Comparison of ENCODE assay signal across 8 cellular contexts in the genomic region with DNA sequence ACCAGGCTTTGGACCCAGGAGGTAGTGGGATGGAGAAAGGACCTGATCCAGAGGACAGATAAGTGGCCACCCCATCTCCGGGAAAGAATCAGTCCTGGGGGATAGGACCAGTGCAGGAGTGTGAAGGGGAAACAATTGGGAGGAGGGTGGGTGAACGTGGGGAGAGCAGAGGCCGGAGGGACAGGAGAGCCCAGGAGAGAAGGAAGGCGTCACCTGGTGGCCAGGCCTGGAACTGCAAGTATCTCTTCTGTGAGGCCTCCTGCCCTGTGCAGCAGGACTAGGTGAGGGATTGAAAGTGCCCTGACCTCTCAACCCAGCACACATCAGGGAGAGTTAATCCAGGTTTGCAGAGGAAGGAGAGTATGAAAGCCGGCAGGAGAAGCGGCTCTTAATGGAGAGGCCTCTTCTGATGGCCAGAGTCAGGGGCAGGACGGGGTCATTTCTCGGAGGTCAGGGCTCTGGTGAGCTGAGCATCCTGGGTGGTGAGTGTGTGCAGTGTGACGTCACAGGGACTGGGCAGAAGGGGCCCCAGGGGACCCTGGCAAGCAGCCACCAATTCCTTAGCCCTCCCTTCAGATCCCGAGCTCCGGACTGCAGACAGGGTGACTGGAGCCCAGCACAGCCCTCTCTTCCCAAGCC. TPM values are rescaled to one million over a fixed set of nuclear protein-coding genes. Genes with fewer than 3 reads are reported as not detected.
A peak's percentile ranks its signal among the peaks of the same experiment; 100 is the strongest.
DNase-seq lines count a peak whose midpoint lies in the region; ATAC-seq and TF ChIP-seq lines count a peak whose summit lies in the region.

No MANE protein-coding gene starts in this region.

- H3K4ac ChIP-seq in IMR-90 (ENCODE audit: low read depth, low read length): no peak overlapping the region

- H2BK5ac ChIP-seq in IMR-90 (ENCODE audit: low read depth, low read length, poor library complexity, severe bottlenecking): no peak overlapping the region

- H2BK120ac ChIP-seq in IMR-90 (ENCODE audit: low read depth, low read length): no peak overlapping the region

- TF ChIP-seq POLR2A in IMR-90 (IDR thresholded peaks at IDR 0.05; ENCODE audit: low read depth, low read length) (no peak), stomach (IDR thresholded peaks at IDR 0.05) (no peak)

- peak; percentile 85 for TF ChIP-seq RAD21 in IMR-90 (IDR thresholded peaks at IDR 0.05; ENCODE audit: low read length)

- no peak overlapping the region for H4K5ac ChIP-seq in IMR-90 (ENCODE audit: low read depth, low read length)

- H3K9me3 ChIP-seq in IMR-90 (ENCODE audit: control insufficient read depth, insufficient read depth, low read length): no peaks in the 10 kb centered on the region
- H3K9me3 ChIP-seq in PC-9 (ENCODE audit: insufficient read depth, low read depth): no peaks in the 10 kb centered on the region
- H3K9me3 ChIP-seq in stomach: no peaks in the 10 kb centered on the region

- peak overlapping the region; percentile 55 for H3K27ac Mint-ChIP-seq in neural crest cell (ENCODE audit: unreplicated experiment)

- H3K4me2 ChIP-seq in IMR-90 (ENCODE audit: low read depth, low read length): no peak overlapping the region
- H3K4me2 ChIP-seq in PC-9: no peak overlapping the region

- no peak overlapping the region for H2BK15ac ChIP-seq in IMR-90 (ENCODE audit: low read depth, low read length)

- ATAC-seq in IMR-90 (ENCODE audit: low read depth) (peak; percentile 99), HG02884 (IDR thresholded peaks at IDR 0.05; ENCODE audit: unreplicated experiment) (no peak)

- H4K8ac ChIP-seq in IMR-90 (ENCODE audit: low read depth in 2 of 2, low read length in 2 of 2): no peak overlapping the region

- no peak for TF ChIP-seq EP300 in stomach (IDR thresholded peaks at IDR 0.05)

- H4K20me1 ChIP-seq in IMR-90 (ENCODE audit: insufficient read depth, low read length) (no peaks in the 10 kb centered on the region), PC-9 (ENCODE audit: insufficient read depth) (no peaks in the 10 kb centered on the region)

- in situ Hi-C loops in IMR-90 (cut with MboI; ENCODE audit: low sequenced_read_pairs): no loop called here

- no peak overlapping the region for H3K9ac ChIP-seq in IMR-90 (ENCODE audit: low read depth, low read length)

- H3K36me3 ChIP-seq in IMR-90 (ENCODE audit: control insufficient read depth, insufficient read depth, low read length) (no peaks in the 10 kb centered on the region), PC-9 (ENCODE audit: low read depth) (no peaks in the 10 kb centered on the region), stomach (no peaks in the 10 kb centered on the region)

- H2AFZ ChIP-seq in IMR-90 (replicated peaks; ENCODE audit: low read length, poor library complexity): peak overlapping the region; percentile 83
- H2AFZ ChIP-seq in PC-9: no peak overlapping the region

- no peaks in the 10 kb centered on the region for H3K79me2 ChIP-seq in PC-9 (ENCODE audit: low read depth)

- dilution Hi-C loops in IMR-90 (cut with HindIII; ENCODE audit: low sequenced_read_pairs, unreplicated experiment): no loop called here

- H3K4me1 ChIP-seq in IMR-90 (ENCODE audit: control insufficient read depth, insufficient read depth, low read length) (no peaks in the 10 kb centered on the region), PC-9 (replicated peaks; ENCODE audit: insufficient read depth) (no peaks in the 10 kb centered on the region), stomach (peaks cover 6 to 20% (median 10%) of the 10 kb centered on the region in 4 donors)

- H2AK5ac ChIP-seq in IMR-90 (ENCODE audit: low read depth, low read length): no peak overlapping the region

- TF ChIP-seq CTCF in IMR-90 (conservative IDR thresholded peaks at IDR 0.05; ENCODE audit: low read depth, low read length): peak; percentile 87
- TF ChIP-seq CTCF in PC-9 (conservative IDR thresholded peaks at IDR 0.05): peak; percentile 95
- TF ChIP-seq CTCF in neural crest cell (conservative IDR thresholded peaks at IDR 0.05): peak; percentile 91
- peak in 6 of 7 experiments; percentile 66 to 97 (median 94) for TF ChIP-seq CTCF in stomach (IDR thresholded peaks at IDR 0.05)

- no peak overlapping the region for H3K4me3 Mint-ChIP-seq in neural crest cell

- no peak overlapping the region for H3K23ac ChIP-seq in IMR-90 (ENCODE audit: low read depth, low read length)

- H4K91ac ChIP-seq in IMR-90 (ENCODE audit: insufficient read depth, low read depth, low read length): no peak overlapping the region

- H3K27ac ChIP-seq in IMR-90 (ENCODE audit: insufficient read depth, low read length): no peak overlapping the region
- no peak overlapping the region for H3K27ac ChIP-seq in PC-9
- H3K27ac ChIP-seq in stomach: no peak overlapping the region

- intact Hi-C loops in IMR-90 (cut with micrococcal nuclease): loop anchor here (1.0 to 5.0 kb wide), 3 partner anchors 60 to 436 kb away; no protein-coding TSS in a partner anchor
- intact Hi-C loops in PC-9 (cut with micrococcal nuclease; ENCODE audit: unreplicated experiment): loop anchor here (1.0 to 5.0 kb wide), 4 partner anchors 23 to 154 kb away; no protein-coding TSS in a partner anchor
- intact Hi-C loops in stomach (cut with DNase I; ENCODE audit: low total_unique reads): no loop called here

- peak overlapping the region; percentile 81 for H2AK9ac ChIP-seq in IMR-90 (replicated peaks; ENCODE audit: low read depth, low read length, poor library complexity)

- no peaks in the 10 kb centered on the region for H3K9me3 Mint-ChIP-seq in neural crest cell

- no peak overlapping the region for H3K56ac ChIP-seq in IMR-90 (ENCODE audit: extremely low read depth, insufficient read depth, low read length)

- H3K9me1 ChIP-seq in IMR-90 (ENCODE audit: insufficient read depth, low read length): no peaks in the 10 kb centered on the region

- H3K79me1 ChIP-seq in IMR-90 (ENCODE audit: low read depth in 1 of 2, low read length in 2 of 2): no peaks in the 10 kb centered on the region

- H2BK20ac ChIP-seq in IMR-90 (ENCODE audit: low read depth, low read length): no peak overlapping the region

- H3K4me3 ChIP-seq in IMR-90 (ENCODE audit: insufficient read depth, low read depth, low read length): no peak overlapping the region
- H3K4me3 ChIP-seq in PC-9: no peak overlapping the region
- H3K4me3 ChIP-seq in stomach: no peak overlapping the region

- peaks cover 58% of the 10 kb centered on the region for H3K27me3 ChIP-seq in IMR-90 (ENCODE audit: control insufficient read depth, insufficient read depth, low read length)
- peaks cover 9% of the 10 kb centered on the region; the same call in 1 of the 2 replicates for H3K27me3 ChIP-seq in PC-9 (ENCODE audit: insufficient read depth, low read depth)
- H3K27me3 ChIP-seq in stomach: peaks cover 0 to 10% (median 0%) of the 10 kb centered on the region in 3 donors

- CTCF ChIA-PET in IMR-90 (lab: Yijun Ruan, JAX) (interaction anchor here (0.8 to 1.5 kb wide), 3 partner anchors 24 to 61 kb away, joined by 3 to 8 read pairs (median 3); no protein-coding TSS in a partner anchor), PC-9 (lab: Charles Lee) (interaction anchor here (0.6 kb wide), 2 partner anchors 27 to 46 kb away, joined by 5 to 8 read pairs; no protein-coding TSS in a partner anchor)

- H3K18ac ChIP-seq in IMR-90 (ENCODE audit: low read depth, low read length): no peak overlapping the region

- POLR2A ChIA-PET in IMR-90 (lab: Charles Lee; ENCODE audit: unreplicated experiment): no interaction called here
- POLR2A ChIA-PET in PC-9 (lab: Charles Lee; ENCODE audit: unreplicated experiment): no interaction called here

- H3K9me2 ChIP-seq in PC-9 (ENCODE audit: insufficient read depth): no peaks in the 10 kb centered on the region

- no CpG with 5 or more reads among the region's 11 CpGs for WGBS in IMR-90 (ENCODE audit: extremely low coverage in 2 of 2, insufficient read length in 1 of 2), 2 experiments
- WGBS in stomach, 5 donors: 26 to 37% (median 33%) methylated on average over 11 of the region's 11 CpGs

- BruUV-seq in IMR-90 (replicated peaks; lab: Mats Ljungman, UMichigan): no TSS peak
- BruUV-seq in PC-9 (replicated peaks; lab: Mats Ljungman, UMichigan): no TSS peak

- no peak overlapping the region for H3K14ac ChIP-seq in IMR-90 (replicated peaks; ENCODE audit: low read depth, low read length)

- H3K4me1 Mint-ChIP-seq in neural crest cell: peaks cover 4% of the 10 kb centered on the region

- H3K27me3 Mint-ChIP-seq in neural crest cell (ENCODE audit: low read depth): peaks cover 6% of the 10 kb centered on the region

- peak; percentile 83 for DNase-seq in DMS53 treated with DMSO at 0.1 percent for 48 hours (lab: John Stamatoyannopoulos, UW; ENCODE audit: unreplicated experiment)
- peak; percentile 68 for DNase-seq in IMR-90
- DNase-seq in PC-9: peak; percentile 67 to 84
- peak; percentile 84 to 86 for DNase-seq in activated T-cell treated with anti-CD3 and anti-CD28 coated beads, Interleukin-2, amount 50 U/mL, for 48 hours
- peak; percentile 68 for DNase-seq in fibroblast of peridontal ligament (ENCODE audit: extremely low read depth)
- DNase-seq in neural crest cell (ENCODE audit: low read depth, low spot score): peak; percentile 93
- DNase-seq in stomach: peak; percentile 92

- no peaks in the 10 kb centered on the region for H3F3A ChIP-seq in PC-9 (ENCODE audit: insufficient read depth, low read depth)

- H3K36me3 Mint-ChIP-seq in neural crest cell (ENCODE audit: low read depth): no peaks in the 10 kb centered on the region

TF ChIP-seq in IMR-90, 13 proteins besides CTCF, POLR2A, EP300 and RAD21 (continues in another document):
- TF ChIP-seq RCOR1 (IDR thresholded peaks at IDR 0.05; ENCODE audit: insufficient replicate concordance, low read length): no peak

RNA-seq across cellular contexts. Expression of gene LAD1, which starts 9.2 kb away (rescaled TPM):
- total RNA-seq in IMR-90 (2012; rRNA removed) (under 0.01 TPM in 1 of 2 replicates, not detected in the other), PC-9 (2021) (54.7 and 61.6 TPM in 2 replicates), neural crest cell (not detected in 2 replicates), stomach (100 to 1,000 TPM in 1 of 5 donors, 10 to 100 TPM in 4; 23.7 to 151 (median 46.6) TPM)
- polyA plus RNA-seq in IMR-90 (2012; rRNA removed) (0.07 and 0.09 TPM in 2 replicates), stomach (10 to 100 TPM; 50.4 to 74.4 (median 51.4) TPM)
- 0.02 TPM in 1 of 2 replicates, not detected in the other for polyA plus RNA-seq in IMR-90 (2012; cell fraction: cytosol; rRNA removed)
- polyA plus RNA-seq in IMR-90 (2012; cell fraction: nucleus; rRNA removed; ENCODE audit: low replicate concordance): 0.08 and 0.29 TPM in 2 replicates

RNA-seq across cellular contexts. Expression of gene TNNI1, which starts 13.2 kb away (rescaled TPM):
- total RNA-seq in IMR-90 (2012; rRNA removed) (not detected in 2 replicates), PC-9 (2021) (not detected in 2 replicates), neural crest cell (0.30 and 0.93 TPM in 2 replicates), stomach (not detected)
- polyA plus RNA-seq in IMR-90 (2012; rRNA removed) (not detected in 2 replicates), stomach (1 to 10 TPM in 1 of 3 donors, under 1 TPM in 1, not detected in 1; 0.33 to 6.1 TPM)
- 0.02 TPM in 1 of 2 replicates, not detected in the other for polyA plus RNA-seq in IMR-90 (2012; cell fraction: cytosol; rRNA removed)
- polyA plus RNA-seq in IMR-90 (2012; cell fraction: nucleus; rRNA removed; ENCODE audit: low replicate concordance): 0.20 and 0.45 TPM in 2 replicates

RNA-seq across cellular contexts. Expression of gene TNNT2, which starts 30.8 kb away (rescaled TPM):
- total RNA-seq in IMR-90 (2012; rRNA removed): 0.18 and 0.56 TPM in 2 replicates
- polyA plus RNA-seq in IMR-90 (2012; rRNA removed): 1.2 TPM in 2 replicates
- 0.29 and 1.1 TPM in 2 replicates for polyA plus RNA-seq in IMR-90 (2012; cell fraction: cytosol; rRNA removed)
- polyA plus RNA-seq in IMR-90 (2012; cell fraction: nucleus; rRNA removed; ENCODE audit: low replicate concordance): 1.0 and 2.0 TPM in 2 replicates
- total RNA-seq in PC-9 (2021): 4.8 and 6.4 TPM in 2 replicates
- not detected in 2 replicates for total RNA-seq in neural crest cell
- total RNA-seq in stomach: 1 to 10 TPM in 1 of 5 donors, not detected in 4; 1.5 TPM
- polyA plus RNA-seq in stomach: 10 to 100 TPM in 1 of 3 donors, 1 to 10 TPM in 2; 6.4 to 12.0 (median 7.0) TPM

Comparison
In these comparisons a context has a peak if more than half of its experiments do, and no peak if none do; other contexts are left out.
1. RNA of gene LAD1, which starts 9.2 kb away (total RNA-seq): 54.7 to 61.6 TPM in PC-9 and 23.7 to 151 TPM in stomach; not detected in neural crest cell and under 0.01 TPM in IMR-90; every median in the first group is over 10 times any median in the second.
2. Peak in every context shown above with its lines, with median percentiles within 50 percentile points of each other: DNase-seq and CTCF ChIP-seq.